Comparison of ENCODE assay signal across 2 cellular contexts in genomic region chr19:270766-271165, GRCh38. TPM values are rescaled to one million over a fixed set of nuclear protein-coding genes. Genes with fewer than 3 reads are reported as not detected.
"Had no signal": no experiment of that assay in that cellular context is flagged by ENCODE, and none has a peak within 500 bp of the region (broad histone marks: within the 10 kb centered on the region; RNA-seq: fewer than 3 reads in every experiment).

No MANE protein-coding gene starts in this region.

RNA-seq across cellular contexts. Expression of gene PLPP2, which starts 20.4 kb away (rescaled TPM):
- total RNA-seq: naive thymus-derived CD8-positive, alpha-beta T cell had no signal
- polyA plus RNA-seq: naive thymus-derived CD4-positive, alpha-beta T cell had no signal
